9 cellular contexts compared by ENCODE assay signal in the genomic region with DNA sequence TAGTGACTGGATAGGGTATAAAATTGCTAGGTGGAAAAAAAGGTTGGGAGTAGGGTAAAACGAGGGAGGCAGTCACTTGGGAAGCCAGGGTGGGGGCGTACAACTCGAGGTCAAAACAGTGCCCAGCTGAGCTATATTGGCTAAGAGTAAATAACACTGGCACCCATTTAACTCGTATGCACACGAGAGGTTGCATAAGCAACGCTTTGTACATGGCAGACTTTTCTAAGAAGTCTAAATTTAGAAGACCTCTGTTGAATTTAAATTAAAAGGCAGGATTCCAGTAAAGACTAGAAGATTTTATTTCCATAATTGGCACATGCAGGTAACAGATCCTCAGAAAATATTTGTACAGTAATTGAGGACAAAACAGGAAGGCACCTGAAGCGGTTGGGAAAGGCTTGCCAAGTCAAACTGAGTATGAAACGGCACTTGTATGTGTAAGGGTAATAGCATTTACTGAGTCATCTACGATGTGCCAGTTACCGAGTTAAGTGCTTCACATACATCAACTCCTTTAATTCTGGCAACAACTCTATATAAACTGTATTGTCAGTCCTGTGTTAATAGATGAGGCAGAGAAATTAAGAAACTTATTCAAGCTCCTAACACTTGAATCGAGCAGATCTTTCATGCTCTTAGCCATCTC. TPM values are rescaled to one million over a fixed set of nuclear protein-coding genes. Genes with fewer than 3 reads are reported as not detected.
A peak's percentile ranks its signal among the peaks of the same experiment; 100 is the strongest.
DNase-seq lines count a peak whose midpoint lies in the region; ATAC-seq, FAIRE-seq and TF ChIP-seq lines count a peak whose summit lies in the region.
"Had no signal": no experiment of that assay in that cellular context is flagged by ENCODE, and none has a peak within 500 bp of the region (broad histone marks: within the 10 kb centered on the region; RNA-seq: fewer than 3 reads in every experiment).

No MANE protein-coding gene starts in this region.

- H4K20me1 ChIP-seq in HCT116 (ENCODE audit: insufficient read depth), result no peaks in the 10 kb centered on the region

- DNase-seq in A673 (ENCODE audit: low spot score) (peak; percentile 54), HCT116 (ENCODE audit: low read depth, low spot score) (peak; percentile 78), RCC 7860 (ENCODE audit: low spot score) (peak; percentile 73), fibroblast of mammary gland (ENCODE audit: low read depth) (peak; percentile 76), amygdala (lab: John Stamatoyannopoulos, UW) (no peak)
- no peak for DNase-seq in NK-92 treated with Interleukin-12 subunit alpha and Interleukin-12 subunit beta, amount 100 ng/mL, for 24 hours (lab: John Stamatoyannopoulos, UW)
- DNase-seq in effector CD8-positive, alpha-beta T cell (lab: John Stamatoyannopoulos, UW), result no peak

- peak overlapping the region; percentile 71 for H3K9ac ChIP-seq in HCT116 (ENCODE audit: low read length)

- peaks cover 32% of the 10 kb centered on the region for H3K79me2 ChIP-seq in HCT116 (ENCODE audit: insufficient read depth, low read length)

- POLR2A ChIA-PET in A673 (lab: Charles Lee; ENCODE audit: low non-redundant PET), result no interaction called here
- POLR2A ChIA-PET in HCT116 (lab: Charles Lee), result interaction anchor here (1.0 to 3.6 kb wide), 10 partner anchors 12 to 146 kb away, joined by 3 to 24 read pairs (median 5); no protein-coding TSS in a partner anchor

- intact Hi-C loops in A673 (cut with micrococcal nuclease; ENCODE audit: unreplicated experiment) (loop anchor here (5.0 kb wide), 2 partner anchors 88 to 143 kb away; no protein-coding TSS in a partner anchor), HCT116 (cut with micrococcal nuclease) (loop anchor here (5.0 kb wide), 2 partner anchors 58 to 143 kb away; no protein-coding TSS in a partner anchor)

- H3K36me3 ChIP-seq in A673 (ENCODE audit: insufficient read depth, low read length, poor library complexity, severe bottlenecking) (no peaks in the 10 kb centered on the region), HCT116 (ENCODE audit: control insufficient read depth in 1 of 2, insufficient read depth in 2 of 2, low read length in 2 of 2) (no peaks in the 10 kb centered on the region)

- H3K27me3 ChIP-seq in A673 (replicated peaks; ENCODE audit: insufficient read depth, low read depth, low read length, poor library complexity) (no peaks in the 10 kb centered on the region), HCT116 (ENCODE audit: insufficient read depth, low read length) (no peaks in the 10 kb centered on the region)

- ATAC-seq in HCT116, result peak; percentile 21; the same call in 1 of the 2 replicates
- ATAC-seq in HG02973 (IDR thresholded peaks at IDR 0.05; ENCODE audit: unreplicated experiment), result no peak

- H2AFZ ChIP-seq in HCT116 (ENCODE audit: low read depth, low read length, poor library complexity, severe bottlenecking), result no peak overlapping the region

- H3K4me3 ChIP-seq in A673 (ENCODE audit: low read depth, low read length, poor library complexity, severe bottlenecking), result peak overlapping the region; percentile 81
- peak overlapping the region; percentile 61 to 75 for H3K4me3 ChIP-seq in HCT116 (replicated peaks in 1 of 2; ENCODE audit: low read depth in 1 of 2, low read length in 2 of 2)
- H3K4me3 ChIP-seq in fibroblast of mammary gland (ENCODE audit: control insufficient read depth, low read depth, low read length), result no peak overlapping the region

- TF ChIP-seq RAD21 in HCT116 (IDR thresholded peaks at IDR 0.05; ENCODE audit: low read depth), result no peak

- no peaks in the 10 kb centered on the region for H3K9me3 ChIP-seq in A673 (ENCODE audit: low read depth, low read length, poor library complexity, severe bottlenecking)
- H3K9me3 ChIP-seq in HCT116 (ENCODE audit: control insufficient read depth in 1 of 2, insufficient read depth in 1 of 2, low read depth in 1 of 2, low read length in 2 of 2), result no peaks in the 10 kb centered on the region

- H3K4me1 ChIP-seq in A673 (ENCODE audit: insufficient read depth, low read length, poor library complexity, severe bottlenecking) (peaks cover 28% of the 10 kb centered on the region), HCT116 (ENCODE audit: control insufficient read depth in 1 of 2, insufficient read depth in 2 of 2, low read length in 2 of 2) (peaks cover 55 to 73% of the 10 kb centered on the region in 2 experiments)

- no peak overlapping the region for H3K27ac ChIP-seq in A673 (ENCODE audit: low read depth, low read length, poor library complexity, severe bottlenecking)
- peak overlapping the region; percentile 80 for H3K27ac ChIP-seq in HCT116 (ENCODE audit: low read depth, low read length)

- TF ChIP-seq POLR2A in HCT116 (IDR thresholded peaks at IDR 0.05; ENCODE audit: borderline replicate concordance, extremely low read depth, insufficient read depth, insufficient read length), result peak; percentile 68

- H3K9me2 ChIP-seq in HCT116 (ENCODE audit: insufficient read depth), result no peaks in the 10 kb centered on the region

- TF ChIP-seq CTCF in A673 (conservative IDR thresholded peaks at IDR 0.05; ENCODE audit: low read depth, low read length) (no peak), HCT116 (IDR thresholded peaks at IDR 0.05 in 2 of 3, conservative IDR thresholded peaks at IDR 0.05 in 1 of 3; ENCODE audit: borderline replicate concordance in 1 of 3, insufficient read depth in 1 of 3, low read depth in 2 of 3, low read length in 2 of 3) (no peak), fibroblast of mammary gland (conservative IDR thresholded peaks at IDR 0.05; ENCODE audit: control insufficient read depth, insufficient read depth, low read depth, low read length) (no peak)

- BruUV-seq in A673 (replicated peaks; lab: Mats Ljungman, UMichigan) (no TSS peak), HCT116 (replicated peaks; lab: Mats Ljungman, UMichigan) (no TSS peak)

- H3K4me2 ChIP-seq in HCT116 (ENCODE audit: low read length), result peak overlapping the region; percentile 92

- FAIRE-seq in RCC 7860 (lab: Jason Lieb, UNC), result peak; percentile 83

- RAD21 ChIA-PET in HCT116 (lab: Charles Lee; ENCODE audit: low non-redundant PET in 1 of 2, low total read pairs in 2 of 2, uncharacterized antibody in 2 of 2, unreplicated experiment in 2 of 2), result no interaction called here

- CTCF ChIA-PET in A673 (lab: Charles Lee), result no interaction called here
- CTCF ChIA-PET in HCT116 (lab: Charles Lee), result interaction anchor here (1.0 to 1.3 kb wide), 2 partner anchors 94 to 140 kb away, joined by 3 read pairs; no protein-coding TSS in a partner anchor

TF ChIP-seq in HCT116, 20 proteins besides CTCF, POLR2A, EP300 and RAD21 (continues in another document):
- TF ChIP-seq, protein P1, sequence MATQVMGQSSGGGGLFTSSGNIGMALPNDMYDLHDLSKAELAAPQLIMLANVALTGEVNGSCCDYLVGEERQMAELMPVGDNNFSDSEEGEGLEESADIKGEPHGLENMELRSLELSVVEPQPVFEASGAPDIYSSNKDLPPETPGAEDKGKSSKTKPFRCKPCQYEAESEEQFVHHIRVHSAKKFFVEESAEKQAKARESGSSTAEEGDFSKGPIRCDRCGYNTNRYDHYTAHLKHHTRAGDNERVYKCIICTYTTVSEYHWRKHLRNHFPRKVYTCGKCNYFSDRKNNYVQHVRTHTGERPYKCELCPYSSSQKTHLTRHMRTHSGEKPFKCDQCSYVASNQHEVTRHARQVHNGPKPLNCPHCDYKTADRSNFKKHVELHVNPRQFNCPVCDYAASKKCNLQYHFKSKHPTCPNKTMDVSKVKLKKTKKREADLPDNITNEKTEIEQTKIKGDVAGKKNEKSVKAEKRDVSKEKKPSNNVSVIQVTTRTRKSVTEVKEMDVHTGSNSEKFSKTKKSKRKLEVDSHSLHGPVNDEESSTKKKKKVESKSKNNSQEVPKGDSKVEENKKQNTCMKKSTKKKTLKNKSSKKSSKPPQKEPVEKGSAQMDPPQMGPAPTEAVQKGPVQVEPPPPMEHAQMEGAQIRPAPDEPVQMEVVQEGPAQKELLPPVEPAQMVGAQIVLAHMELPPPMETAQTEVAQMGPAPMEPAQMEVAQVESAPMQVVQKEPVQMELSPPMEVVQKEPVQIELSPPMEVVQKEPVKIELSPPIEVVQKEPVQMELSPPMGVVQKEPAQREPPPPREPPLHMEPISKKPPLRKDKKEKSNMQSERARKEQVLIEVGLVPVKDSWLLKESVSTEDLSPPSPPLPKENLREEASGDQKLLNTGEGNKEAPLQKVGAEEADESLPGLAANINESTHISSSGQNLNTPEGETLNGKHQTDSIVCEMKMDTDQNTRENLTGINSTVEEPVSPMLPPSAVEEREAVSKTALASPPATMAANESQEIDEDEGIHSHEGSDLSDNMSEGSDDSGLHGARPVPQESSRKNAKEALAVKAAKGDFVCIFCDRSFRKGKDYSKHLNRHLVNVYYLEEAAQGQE (IDR thresholded peaks at IDR 0.05; ENCODE audit: low read depth), result no peak
- TF ChIP-seq ELF1 (IDR thresholded peaks at IDR 0.05; ENCODE audit: borderline replicate concordance, low read depth) (no peak), CEBPB (IDR thresholded peaks at IDR 0.05; ENCODE audit: low read depth) (no peak), CBX3 (IDR thresholded peaks at IDR 0.05; ENCODE audit: low read depth) (no peak), EGR1 (IDR thresholded peaks at IDR 0.05; ENCODE audit: low read depth) (no peak), POLR2AphosphoS5 (IDR thresholded peaks at IDR 0.05; ENCODE audit: low read depth, low read length) (peak; percentile 49), ZBTB33 (IDR thresholded peaks at IDR 0.05; ENCODE audit: extremely low read depth, insufficient replicate concordance, low read length) (peak; percentile 32), JUND (IDR thresholded peaks at IDR 0.05) (no peak), SP1 (IDR thresholded peaks at IDR 0.05; ENCODE audit: low read depth) (no peak), EZH2 (IDR thresholded peaks at IDR 0.05) (no peak), SIN3A (IDR thresholded peaks at IDR 0.05; ENCODE audit: low read depth) (no peak), SRF (IDR thresholded peaks at IDR 0.05; ENCODE audit: low read depth) (no peak), ZNF274 (IDR thresholded peaks at IDR 0.05; ENCODE audit: low read depth, low read length) (no peak)

RNA-seq across cellular contexts. Expression of gene MALT1, which starts 1.4 kb away (rescaled TPM):
- total RNA-seq in A673 (2021) (23.0 and 24.4 TPM in 2 replicates), HCT116 (2021; ENCODE audit: unreplicated experiment) (41.1 TPM)
- polyA plus RNA-seq in HCT116 (2012), result 18.0 and 23.4 TPM in 2 replicates

RNA-seq across cellular contexts. Expression of gene ALPK2, which starts 41.0 kb away (rescaled TPM):
- total RNA-seq in A673 (2021) (1.0 and 1.2 TPM in 2 replicates), HCT116 (2021; ENCODE audit: unreplicated experiment) (0.22 TPM)
- 0.10 and 0.16 TPM in 2 replicates for polyA plus RNA-seq in HCT116 (2012)
- total RNA-seq: dermis microvascular lymphatic vessel endothelial cell had no signal

Comparison
In these comparisons a context has a peak if more than half of its experiments do, and no peak if none do; other contexts are left out.
1. DNase-seq: peak in A673 (single experiment), HCT116 (single experiment), RCC 7860 (single experiment) and fibroblast of mammary gland (single experiment); none in amygdala (0 of 56), NK-92 treated with Interleukin-12 subunit alpha and Interleukin-12 subunit beta, amount 100 ng/mL, for 24 hours (single experiment) and effector CD8-positive, alpha-beta T cell (single experiment).